Comparison of ENCODE assay signal across 9 cellular contexts in genomic region chr16:81808933-81809480, GRCh38. TPM values are rescaled to one million over a fixed set of nuclear protein-coding genes. Genes with fewer than 3 reads are reported as not detected.
A peak's percentile ranks its signal among the peaks of the same experiment; 100 is the strongest.
DNase-seq lines count a peak whose midpoint lies in the region; ATAC-seq, FAIRE-seq and TF ChIP-seq lines count a peak whose summit lies in the region.
"Had no signal": no experiment of that assay in that cellular context is flagged by ENCODE, and none has a peak within 500 bp of the region (broad histone marks: within the 10 kb centered on the region; RNA-seq: fewer than 3 reads in every experiment).

No MANE protein-coding gene starts in this region.

- H3K4me1 ChIP-seq in K562 (replicated peaks in 1 of 2; ENCODE audit: control insufficient read depth in 2 of 2, insufficient read depth in 2 of 2, low read length in 2 of 2) (no peaks in the 10 kb centered on the region; a peak in 2 of 5 replicates), HAP-1 (no peaks in the 10 kb centered on the region)

- H3K36me3 ChIP-seq in K562 (ENCODE audit: control insufficient read depth, insufficient read depth, low read length) (no peaks in the 10 kb centered on the region), HAP-1 (replicated peaks) (no peaks in the 10 kb centered on the region)

- no peak overlapping the region for H3K4me2 ChIP-seq in K562 (ENCODE audit: insufficient read depth, low read length)

- WGBS in K562 (ENCODE audit: insufficient coverage, low coverage, missing lambda C conversion rate) = 2% methylated on average over 3 of the region's 3 CpGs

- peaks cover 7% of the 10 kb centered on the region for H3K4me1 Mint-ChIP-seq in WTC11

- TF ChIP-seq POLR2A in K562 (conservative IDR thresholded peaks at IDR 0.05) = no peak

- H3K9me1 ChIP-seq in K562 (ENCODE audit: control insufficient read depth, insufficient read depth, low read length) = no peaks in the 10 kb centered on the region

- peak; percentile 73 for ATAC-seq in GM21360 (IDR thresholded peaks at IDR 0.05; ENCODE audit: unreplicated experiment)
- peak; percentile 57 for ATAC-seq in HG03439 (IDR thresholded peaks at IDR 0.05; ENCODE audit: unreplicated experiment)
- ATAC-seq in K562 = peak; percentile 48
- ATAC-seq in omental fat pad (ENCODE audit: low FRiP score) = no peak
- ATAC-seq in WTC11 = no peak

- no peaks in the 10 kb centered on the region for H3K79me2 ChIP-seq in K562 (ENCODE audit: control insufficient read depth, insufficient read depth, low read length)

- peaks cover 12% of the 10 kb centered on the region for H3K9me3 Mint-ChIP-seq in WTC11

- no peak for TF ChIP-seq RAD21 in K562 (CRISPR knock-in tag; conservative IDR thresholded peaks at IDR 0.05 in 1 of 2, IDR thresholded peaks at IDR 0.05 in 1 of 2)

- POLR2A ChIA-PET in K562 (lab: Yijun Ruan, JAX) (interaction anchor here (0.6 to 2.0 kb wide), 4 partner anchors 9 to 753 kb away, joined by 3 to 10 read pairs (median 4); no protein-coding TSS in a partner anchor), WTC11 (lab: Charles Lee) (no interaction called here)

- H3K4me3 ChIP-seq in K562 (no peak overlapping the region), HAP-1 (no peak overlapping the region)

- H3K27ac ChIP-seq in K562 (ENCODE audit: extremely low read depth, low read depth, low read length) = no peak overlapping the region

- TF ChIP-seq EP300 in K562 (IDR thresholded peaks at IDR 0.05; ENCODE audit: low read length) = no peak

- peaks cover 15% of the 10 kb centered on the region for H4K20me1 ChIP-seq in K562 (replicated peaks; ENCODE audit: control insufficient read depth, insufficient read depth, low read length)

- no peak overlapping the region for H3K4me3 Mint-ChIP-seq in WTC11

- H3K27me3 Mint-ChIP-seq in WTC11 (ENCODE audit: low read depth) = no peaks in the 10 kb centered on the region

- no peak for DNase-seq in K562 (ENCODE audit: extremely low read depth in 1 of 4, low spot score in 3 of 4)
- no peak for DNase-seq in omental fat pad (ENCODE audit: low spot score)
- DNase-seq in HAP-1 (ENCODE audit: low spot score in 2 of 2) = no peak
- no peak for DNase-seq in WTC11 (ENCODE audit: low spot score)
- DNase-seq in GM19240 (ENCODE audit: insufficient read length, low spot score) = no peak
- DNase-seq: glutamatergic neuron had no signal

- no peak overlapping the region for H3K9ac ChIP-seq in K562 (ENCODE audit: insufficient read depth in 1 of 2, low read depth in 2 of 2, low read length in 2 of 2)

- H3K9me3 ChIP-seq in K562 (replicated peaks; ENCODE audit: control insufficient read depth, insufficient read depth, low read depth, low read length) = no peaks in the 10 kb centered on the region
- H3K9me3 ChIP-seq in HAP-1 = no peaks in the 10 kb centered on the region

- H3K27me3 ChIP-seq in K562 (ENCODE audit: control insufficient read depth in 2 of 2, insufficient read depth in 2 of 2, low read length in 2 of 2) (peaks cover 23 to 57% of the 10 kb centered on the region in 2 experiments; a peak in 3 of 5 replicates), HAP-1 (ENCODE audit: low read depth) (no peaks in the 10 kb centered on the region)

- intact Hi-C loops in K562 (cut with micrococcal nuclease) = no loop called here

- H3K27ac Mint-ChIP-seq in WTC11 = no peak overlapping the region

- BruUV-seq in K562 (replicated peaks; lab: Mats Ljungman, UMichigan) = no TSS peak

- no peak for FAIRE-seq in K562 (lab: Jason Lieb, UNC)

- CTCF ChIA-PET in K562 (lab: Yijun Ruan, JAX; ENCODE audit: low intra/inter-chr PET ratio) (no interaction called here), WTC11 (lab: Charles Lee) (no interaction called here)

- TF ChIP-seq CTCF in GM12873 (IDR thresholded peaks at IDR 0.05; ENCODE audit: insufficient read depth, low read depth, low read length, missing control alignments) (peak; percentile 11), K562 (IDR thresholded peaks at IDR 0.05 in 2 of 3, conservative IDR thresholded peaks at IDR 0.05 in 1 of 3; ENCODE audit: insufficient read depth in 2 of 3, low read depth in 1 of 3, low read length in 3 of 3) (no peak), omental fat pad (IDR thresholded peaks at IDR 0.05) (no peak), WTC11 (IDR thresholded peaks at IDR 0.05) (no peak)

- no peak overlapping the region for H2AFZ ChIP-seq in K562 (ENCODE audit: low read depth, low read length)

- no peaks in the 10 kb centered on the region for H3K36me3 Mint-ChIP-seq in WTC11

- in situ Hi-C loops in K562 (cut with MboI) = no loop called here
- in situ Hi-C loops in HAP-1 (cut with MboI; ENCODE audit: low sequenced_read_pairs) = no loop called here

TF ChIP-seq in K562, 482 proteins besides CTCF, POLR2A, EP300 and RAD21:
- TF ChIP-seq ZFP91 (CRISPR knock-in tag; IDR thresholded peaks at IDR 0.05) (no peak), SIN3B (IDR thresholded peaks at IDR 0.05; ENCODE audit: low read depth) (no peak), TRIM28 (IDR thresholded peaks at IDR 0.05) (no peak), CBX1 (IDR thresholded peaks at IDR 0.05; ENCODE audit: low read depth) (no peak), RFX1 (IDR thresholded peaks at IDR 0.05) (no peak), GABPB1 (CRISPR knock-in tag; IDR thresholded peaks at IDR 0.05) (no peak)

TF ChIP-seq in WTC11, 78 proteins besides CTCF, POLR2A, EP300 and RAD21 (continues in another document):
- no peak for TF ChIP-seq FOXP1 (CRISPR knock-in tag; IDR thresholded peaks at IDR 0.05; ENCODE audit: borderline replicate concordance)
- TF ChIP-seq ZNF532 (CRISPR knock-in tag; IDR thresholded peaks at IDR 0.05; ENCODE audit: borderline replicate concordance) = no peak
- TF ChIP-seq SP1 (CRISPR knock-in tag; conservative IDR thresholded peaks at IDR 0.05) = no peak
- no peak for TF ChIP-seq OVOL2 (CRISPR knock-in tag; IDR thresholded peaks at IDR 0.05; ENCODE audit: borderline replicate concordance)
- TF ChIP-seq JUN (CRISPR knock-in tag; IDR thresholded peaks at IDR 0.05) = no peak
- TF ChIP-seq, protein P1, sequence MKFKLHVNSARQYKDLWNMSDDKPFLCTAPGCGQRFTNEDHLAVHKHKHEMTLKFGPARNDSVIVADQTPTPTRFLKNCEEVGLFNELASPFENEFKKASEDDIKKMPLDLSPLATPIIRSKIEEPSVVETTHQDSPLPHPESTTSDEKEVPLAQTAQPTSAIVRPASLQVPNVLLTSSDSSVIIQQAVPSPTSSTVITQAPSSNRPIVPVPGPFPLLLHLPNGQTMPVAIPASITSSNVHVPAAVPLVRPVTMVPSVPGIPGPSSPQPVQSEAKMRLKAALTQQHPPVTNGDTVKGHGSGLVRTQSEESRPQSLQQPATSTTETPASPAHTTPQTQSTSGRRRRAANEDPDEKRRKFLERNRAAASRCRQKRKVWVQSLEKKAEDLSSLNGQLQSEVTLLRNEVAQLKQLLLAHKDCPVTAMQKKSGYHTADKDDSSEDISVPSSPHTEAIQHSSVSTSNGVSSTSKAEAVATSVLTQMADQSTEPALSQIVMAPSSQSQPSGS (CRISPR knock-in tag; IDR thresholded peaks at IDR 0.05; ENCODE audit: borderline replicate concordance, low read depth) = no peak

RNA-seq across cellular contexts. Expression of gene PLCG2, which starts 29.9 kb away (rescaled TPM):
- total RNA-seq in K562 (2011; cell fraction: chromatin; rRNA removed; ENCODE audit: low replicate concordance) = 18.9 and 24.9 TPM in 2 replicates
- total RNA-seq in K562 (2011; cell fraction: nucleolus; rRNA removed) = 10.9 and 11.8 TPM in 2 replicates
- total RNA-seq in K562 (2011; cell fraction: nucleoplasm; rRNA removed) = 12.5 and 14.6 TPM in 2 replicates
- total RNA-seq in K562 (2014; rRNA removed) (1.7 and 4.0 TPM in 2 replicates), K562 (2014; rRNA removed; fragmentation: Illumina TruSeq; extraction: Trizol) (2.7 and 3.3 TPM in 2 replicates), K562 (2015; rRNA removed; fragmentation: Illumina TruSeq; extraction: Trizol) (3.9 and 4.0 TPM in 2 replicates), K562 (2021) (7.1 and 8.6 TPM in 2 replicates), omental fat pad (10 to 100 TPM in 3 of 4 donors, 1 to 10 TPM in 1; 8.3 to 59.6 (median 19.9) TPM), WTC11 (2021) (7.0 to 8.7 TPM (median 8.6 TPM) in 3 replicates)
- polyA plus RNA-seq in K562 (2011; rRNA removed) (4.2 and 7.9 TPM in 2 replicates), K562 (2014; fragmentation: Illumina TruSeq; extraction: Trizol) (2.6 and 3.1 TPM in 2 replicates), K562 (2014; fragmentation: Nextera tagmentation; extraction: Ambion mirVana) (1 to 10 TPM in 1 of 2 experiments, under 1 TPM in 1; 0.94 to 1.0 TPM), K562 (2014; rRNA removed) (1.9 TPM in 2 replicates)
- 3.7 and 4.9 TPM in 2 replicates for polyA plus RNA-seq in K562 (2011; cell fraction: cytosol; rRNA removed)
- polyA plus RNA-seq in K562 (2011; cell fraction: nucleus; rRNA removed) = 15.0 and 22.1 TPM in 2 replicates
- 3.7 and 12.8 TPM in 2 replicates for polyA plus RNA-seq in K562 (2012)
- 9.3 and 12.6 TPM in 2 replicates for polyA minus RNA-seq in K562 (2011; rRNA and poly(A)+ RNA removed)
- 8.3 and 9.6 TPM in 2 replicates for polyA minus RNA-seq in K562 (2011; cell fraction: cytosol; rRNA and poly(A)+ RNA removed)
- polyA minus RNA-seq in K562 (2011; cell fraction: nucleus; rRNA and poly(A)+ RNA removed) = 11.0 and 21.5 TPM in 2 replicates

Comparison
In these comparisons a context has a peak if more than half of its experiments do, and no peak if none do; other contexts are left out.
1. ATAC-seq: peak in GM21360 (single experiment), HG03439 (single experiment) and K562 (single experiment); none in omental fat pad (single experiment) and WTC11 (single experiment).